21 cellular contexts compared by ENCODE assay signal in genomic region chr4:20463176-20463430, GRCh38.
"Had no signal": no experiment of that assay in that cellular context is flagged by ENCODE, and none has a peak within 500 bp of the region (broad histone marks: within the 10 kb centered on the region; RNA-seq: fewer than 3 reads in every experiment).

No MANE protein-coding gene starts in this region.

- DNase-seq: activated B cell treated with CpG ODN at 0.5 μM for 24 hours; activated CD4-positive, alpha-beta T cell treated with anti-CD3 and anti-CD28 coated beads for 48 hours; activated CD4-positive, alpha-beta T cell treated with anti-CD3 and anti-CD28 coated beads, Interleukin-2, amount 50 U/mL, for 1 hour; activated CD4-positive, alpha-beta T cell treated with anti-CD3 and anti-CD28 coated beads, Interleukin-2, amount 50 U/mL, for 48 hours; activated CD8-positive, alpha-beta memory T cell treated with anti-CD3 and anti-CD28 coated beads for 24 hours; activated CD8-positive, alpha-beta T cell treated with anti-CD3 and anti-CD28 coated beads for 36 hours; activated effector memory CD4-positive, alpha-beta T cell treated with anti-CD3 and anti-CD28 coated beads, Interleukin-2, amount 50 U/mL, for 16 hours; activated naive CD4-positive, alpha-beta T cell treated with anti-CD3 and anti-CD28 coated beads, Interleukin-2, amount 10 ng/mL, durations not matched to agents 7 days and 5 days; activated naive CD8-positive, alpha-beta T cell treated with anti-CD3 and anti-CD28 coated beads, Interleukin-2, amount 10 ng/mL, durations not matched to agents 7 days and 5 days; activated T-cell treated with anti-CD3 and anti-CD28 coated beads, Interleukin-2, amount 50 U/mL, for 4 hours; cortex of kidney; effector CD8-positive, alpha-beta T cell; T-helper 1 cell; T-helper 17 cell; T1000; WERI-Rb-1 had no signal

- H3K27ac ChIP-seq: ascending aorta, heart left ventricle, WERI-Rb-1 had no signal

- H3K4me1 ChIP-seq: ascending aorta, heart left ventricle had no signal

- H3K36me3 ChIP-seq: ascending aorta, heart left ventricle, WERI-Rb-1 had no signal

- H3K4me3 ChIP-seq: ascending aorta, heart left ventricle had no signal

- ATAC-seq: activated CD4-positive, CD25-positive, alpha-beta regulatory T cell treated with anti-CD3 and anti-CD28 coated beads, Interleukin-2, amount 50 U/mL, for 24 hours; activated CD8-positive, alpha-beta T cell treated with anti-CD3 and anti-CD28 coated beads for 36 hours; activated naive CD4-positive, alpha-beta T cell treated with anti-CD3 and anti-CD28 coated beads, Interleukin-2, amount 50 U/mL, for 72 hours; activated T-cell treated with anti-CD3 and anti-CD28 coated beads, Interleukin-2, amount 50 U/mL, for 4 hours; esophagus mucosa; heart left ventricle; T-helper 17 cell had no signal

- H3K27me3 ChIP-seq: ascending aorta, heart left ventricle had no signal
